Comparison of ENCODE assay signal across 14 cellular contexts in genomic region chrX:72146527-72146926, GRCh38.
"Had no signal": no experiment of that assay in that cellular context is flagged by ENCODE, and none has a peak within 500 bp of the region (broad histone marks: within the 10 kb centered on the region; RNA-seq: fewer than 3 reads in every experiment).

No MANE protein-coding gene starts in this region.

- H3K27ac Mint-ChIP-seq: naive B cell, nephron, type B pancreatic cell had no signal

- ATAC-seq: psoas muscle had no signal

- H3K9me3 Mint-ChIP-seq: naive B cell, type B pancreatic cell had no signal

- H3K4me3 Mint-ChIP-seq: naive B cell, nephron, type B pancreatic cell had no signal

- H3K36me3 Mint-ChIP-seq: naive B cell, type B pancreatic cell had no signal

- DNase-seq: effector CD4-positive, alpha-beta T cell; foreskin melanocyte; head of caudate nucleus; hippocampal formation; kidney glomerular epithelial cell; mesendoderm; naive B cell; psoas muscle; sigmoid colon; stimulated activated CD4-positive, alpha-beta T cell treated with anti-CD3 and anti-CD28 coated beads, Interleukin-12 subunit alpha, Interleukin-12 subunit beta, amount 100 ng/mL, for 4 hours; stimulated activated naive CD4-positive, alpha-beta T cell treated with Interleukin-2 at 50 U/mL for 16 hours; thyroid gland had no signal

- H3K27me3 Mint-ChIP-seq: type B pancreatic cell had no signal
